8 cellular contexts compared by ENCODE assay signal in genomic region chr7:151082151-151083070, GRCh38. TPM values are rescaled to one million over a fixed set of nuclear protein-coding genes. Genes with fewer than 3 reads are reported as not detected.
DNase-seq lines count a peak whose midpoint lies in the region; ATAC-seq and TF ChIP-seq lines count a peak whose summit lies in the region.

No MANE protein-coding gene starts in this region.

- CTCF ChIA-PET in CD8-positive, alpha-beta T cell (lab: Charles Lee): interaction anchor here (1.1 to 1.4 kb wide), 3 partner anchors 29 to 120 kb away, joined by 3 to 4 read pairs (median 4); no protein-coding TSS in a partner anchor
- CTCF ChIA-PET in OCI-LY7 (lab: Charles Lee; ENCODE audit: unreplicated experiment): interaction anchor here (1.1 kb wide), 1 partner anchor 11 kb away, joined by 3 read pairs; no protein-coding TSS in a partner anchor

- no peaks in the 10 kb centered on the region for H3K9me2 ChIP-seq in OCI-LY7 (ENCODE audit: insufficient read depth, low read length)

- H2AK5ac ChIP-seq in neuronal stem cell (ENCODE audit: low read depth, low read length): peak overlapping the region; percentile 98

- H4K8ac ChIP-seq in neuronal stem cell (ENCODE audit: low read depth, low read length): no peak overlapping the region

- no peak for DNase-seq in CD8-positive, alpha-beta T cell
- DNase-seq in OCI-LY7 (ENCODE audit: low spot score) (no peak), endothelial cell (ENCODE audit: low spot score) (no peak), neuronal stem cell (ENCODE audit: low spot score) (no peak), midbrain (lab: John Stamatoyannopoulos, UW) (no peak), activated gamma-delta T cell (lab: John Stamatoyannopoulos, UW) (no peak)

- H2BK5ac ChIP-seq in neuronal stem cell (ENCODE audit: low read length): peak overlapping the region; percentile 56

- peak overlapping the region; percentile 66; the same call in 1 of the 2 replicates for H2AFZ ChIP-seq in OCI-LY7 (ENCODE audit: low read length)
- peak overlapping the region; percentile 97 for H2AFZ ChIP-seq in neuronal stem cell (ENCODE audit: low read length)

- H3K9me3 Mint-ChIP-seq in CD8-positive, alpha-beta T cell: no peaks in the 10 kb centered on the region
- H3K9me3 Mint-ChIP-seq in endothelial cell (ENCODE audit: unreplicated experiment): no peaks in the 10 kb centered on the region

- H4K20me1 ChIP-seq in OCI-LY7 (ENCODE audit: insufficient read depth, low read length): no peaks in the 10 kb centered on the region

- H3K36me3 ChIP-seq in CD8-positive, alpha-beta T cell (ENCODE audit: insufficient read depth, low read length): no peaks in the 10 kb centered on the region
- H3K36me3 ChIP-seq in OCI-LY7 (ENCODE audit: insufficient read depth, low read length): peaks cover 26% of the 10 kb centered on the region
- peaks cover 4 to 27% of the 10 kb centered on the region in 2 donors for H3K36me3 ChIP-seq in neuronal stem cell (replicated peaks in 1 of 2; ENCODE audit: control insufficient read depth in 2 of 2, insufficient read depth in 2 of 2, low read length in 2 of 2)

- peak overlapping the region; percentile 54 for H2BK12ac ChIP-seq in neuronal stem cell (ENCODE audit: low read length)

- no CpG with 5 or more reads among the region's 42 CpGs for WGBS in neuronal stem cell (ENCODE audit: extremely low coverage in 2 of 2, insufficient read length in 2 of 2, insufficient replicate concordance in 1 of 2), 2 donors

- H3K23ac ChIP-seq in neuronal stem cell (ENCODE audit: low read depth, low read length, poor library complexity): peak overlapping the region; percentile 94

- no peak for ATAC-seq in CD8-positive, alpha-beta T cell
- no peak for ATAC-seq in HG02588 (IDR thresholded peaks at IDR 0.05; ENCODE audit: unreplicated experiment)
- ATAC-seq in GM18511 (IDR thresholded peaks at IDR 0.05; ENCODE audit: unreplicated experiment): no peak

- peak overlapping the region; percentile 83 for H3K27ac ChIP-seq in CD8-positive, alpha-beta T cell (ENCODE audit: low read depth, low read length)
- peak overlapping the region; percentile 72 for H3K27ac ChIP-seq in OCI-LY7 (ENCODE audit: low read depth, low read length, poor library complexity, severe bottlenecking)
- no peak overlapping the region for H3K27ac ChIP-seq in neuronal stem cell (replicated peaks; ENCODE audit: low read length)

- peak overlapping the region; percentile 80 for H3K9ac ChIP-seq in neuronal stem cell (ENCODE audit: low read depth, low read length, poor library complexity)

- peak overlapping the region; percentile 88 for H2BK15ac ChIP-seq in neuronal stem cell (ENCODE audit: low read length)

- BruUV-seq in OCI-LY7 (replicated peaks; lab: Mats Ljungman, UMichigan): no TSS peak

- peaks cover 60% of the 10 kb centered on the region for H3K4me1 ChIP-seq in CD8-positive, alpha-beta T cell (ENCODE audit: insufficient read depth, low read length)
- peaks cover 57% of the 10 kb centered on the region for H3K4me1 ChIP-seq in OCI-LY7 (ENCODE audit: insufficient read depth, low read length, poor library complexity, severe bottlenecking)
- H3K4me1 ChIP-seq in neuronal stem cell (ENCODE audit: control insufficient read depth in 2 of 2, insufficient read depth in 1 of 2, low read depth in 1 of 2, low read length in 2 of 2): peaks cover 28 to 38% of the 10 kb centered on the region in 2 donors

- peak overlapping the region; percentile 83 for H3K4me3 Mint-ChIP-seq in CD8-positive, alpha-beta T cell
- H3K4me3 Mint-ChIP-seq in endothelial cell (ENCODE audit: unreplicated experiment): peak overlapping the region; percentile 98

- intact Hi-C loops in CD8-positive, alpha-beta T cell (cut with DNase I, micrococcal nuclease): loop anchor here (1.0 to 10.0 kb wide), 9 partner anchors 24 to 1585 kb away; partner anchors contain the start of genes ABCB8 (in 1 of the 2), CHPF2 (in 1 of the 2), KCNH2 (in 1 of the 2) and ZNF467 (in 1 of the 2)
- intact Hi-C loops in OCI-LY7 (cut with micrococcal nuclease; ENCODE audit: unreplicated experiment): loop anchor here (5.0 to 10.0 kb wide), 3 partner anchors 108 to 188 kb away; partner anchors contain the start of genes ABCF2 and KCNH2

- peak overlapping the region; percentile 82 for H3K4me3 ChIP-seq in CD8-positive, alpha-beta T cell (ENCODE audit: low read depth, low read length)
- H3K4me3 ChIP-seq in OCI-LY7 (ENCODE audit: low read depth, low read length, poor library complexity, severe bottlenecking) (peak overlapping the region; percentile 91), neuronal stem cell (ENCODE audit: low read length in 2 of 2) (peak overlapping the region; percentile 84 to 99)

- H3K4me2 ChIP-seq in OCI-LY7 (ENCODE audit: low read length) (peak overlapping the region; percentile 100), neuronal stem cell (ENCODE audit: insufficient read depth, low read length, poor library complexity, severe bottlenecking) (peak overlapping the region; percentile 92)

- peaks cover 8% of the 10 kb centered on the region for H3K36me3 Mint-ChIP-seq in CD8-positive, alpha-beta T cell
- H3K36me3 Mint-ChIP-seq in endothelial cell (ENCODE audit: low read depth, unreplicated experiment): peaks cover 7% of the 10 kb centered on the region

- no peaks in the 10 kb centered on the region for H3K27me3 ChIP-seq in CD8-positive, alpha-beta T cell (ENCODE audit: insufficient read depth, low read length)
- H3K27me3 ChIP-seq in neuronal stem cell (ENCODE audit: control insufficient read depth in 3 of 3, insufficient read depth in 3 of 3, low read depth in 1 of 3, low read length in 3 of 3): peaks cover 0 to 2% (median 0%) of the 10 kb centered on the region in 3 experiments

- H3K79me2 ChIP-seq in OCI-LY7 (ENCODE audit: insufficient read depth, low read depth, low read length): peaks cover 28% of the 10 kb centered on the region

- H3K27ac Mint-ChIP-seq in CD8-positive, alpha-beta T cell: peak overlapping the region; percentile 88
- peak overlapping the region; percentile 57 for H3K27ac Mint-ChIP-seq in endothelial cell (ENCODE audit: unreplicated experiment)

- no peak for TF ChIP-seq CTCF in CD8-positive, alpha-beta T cell (IDR thresholded peaks at IDR 0.05)
- no peak for TF ChIP-seq CTCF in OCI-LY7 (conservative IDR thresholded peaks at IDR 0.05; ENCODE audit: low read length)
- no peak for TF ChIP-seq CTCF in endothelial cell (IDR thresholded peaks at IDR 0.05; ENCODE audit: unreplicated experiment)

- H3K14ac ChIP-seq in neuronal stem cell (ENCODE audit: low read length): peak overlapping the region; percentile 7

- H3K9me3 ChIP-seq in CD8-positive, alpha-beta T cell (ENCODE audit: low read length): no peaks in the 10 kb centered on the region
- H3K9me3 ChIP-seq in OCI-LY7 (ENCODE audit: low read length): no peaks in the 10 kb centered on the region
- peaks cover 0 to 3% of the 10 kb centered on the region in 2 donors for H3K9me3 ChIP-seq in neuronal stem cell (replicated peaks in 1 of 2; ENCODE audit: control insufficient read depth in 2 of 2, insufficient read depth in 1 of 2, low read depth in 1 of 2, low read length in 2 of 2)

- peaks cover 19% of the 10 kb centered on the region for H3K79me1 ChIP-seq in neuronal stem cell (ENCODE audit: low read depth, low read length)

- no peak overlapping the region for H4K91ac ChIP-seq in neuronal stem cell (ENCODE audit: low read depth, low read length, poor library complexity)

- POLR2A ChIA-PET in CD8-positive, alpha-beta T cell (lab: Charles Lee): interaction anchor here (0.7 to 1.1 kb wide), 2 partner anchors 35 to 54 kb away, joined by 3 to 4 read pairs; partner anchors contain the start of gene ABCB8
- POLR2A ChIA-PET in OCI-LY7 (lab: Charles Lee): no interaction called here

- peak overlapping the region; percentile 93 for H3K18ac ChIP-seq in neuronal stem cell (ENCODE audit: low read length)

- peaks cover 12% of the 10 kb centered on the region for H3K27me3 Mint-ChIP-seq in CD8-positive, alpha-beta T cell (ENCODE audit: low read depth)
- peaks cover 14% of the 10 kb centered on the region for H3K27me3 Mint-ChIP-seq in endothelial cell (ENCODE audit: unreplicated experiment)

- H2BK120ac ChIP-seq in neuronal stem cell (ENCODE audit: low read depth, low read length): peak overlapping the region; percentile 76

- H3K4me1 Mint-ChIP-seq in CD8-positive, alpha-beta T cell (ENCODE audit: low read depth): peaks cover 51% of the 10 kb centered on the region
- H3K4me1 Mint-ChIP-seq in endothelial cell (ENCODE audit: unreplicated experiment): peaks cover 31% of the 10 kb centered on the region

- no peak overlapping the region for H3K4ac ChIP-seq in neuronal stem cell (ENCODE audit: low read length)

RNA-seq across cellular contexts. Expression of gene TMUB1, which starts 0.9 kb away (rescaled TPM):
- total RNA-seq in CD8-positive, alpha-beta T cell: 10 to 100 TPM; 42.3 to 44.6 TPM
- total RNA-seq in OCI-LY7 (2014; rRNA removed; shearing (Covaris generic)): 38.6 and 56.0 TPM in 2 replicates
- total RNA-seq in OCI-LY7 (2022): 53.2 and 59.6 TPM in 2 replicates
- total RNA-seq in endothelial cell (ENCODE audit: unreplicated experiment): 40.8 TPM
- 45.7 TPM for polyA plus RNA-seq in neuronal stem cell (2013, experiment 1 of 2)
- polyA plus RNA-seq in neuronal stem cell (2013, experiment 2 of 2): 44.8 TPM

RNA-seq across cellular contexts. Expression of gene FASTK, which starts 1.8 kb away (rescaled TPM):
- 10 to 100 TPM; 56.3 to 62.9 TPM for total RNA-seq in CD8-positive, alpha-beta T cell
- total RNA-seq in OCI-LY7 (2014; rRNA removed; shearing (Covaris generic)): 114 and 118 TPM in 2 replicates
- 87.7 and 90.5 TPM in 2 replicates for total RNA-seq in OCI-LY7 (2022)
- total RNA-seq in endothelial cell (ENCODE audit: unreplicated experiment): 68.0 TPM
- 40.4 TPM for polyA plus RNA-seq in neuronal stem cell (2013, experiment 1 of 2)
- 40.8 TPM for polyA plus RNA-seq in neuronal stem cell (2013, experiment 2 of 2)

RNA-seq across cellular contexts. Expression of gene AGAP3, which starts 3.9 kb away (rescaled TPM):
- 10 to 100 TPM; 35.0 to 36.6 TPM for total RNA-seq in CD8-positive, alpha-beta T cell
- 4.4 and 4.8 TPM in 2 replicates for total RNA-seq in OCI-LY7 (2014; rRNA removed; shearing (Covaris generic))
- total RNA-seq in OCI-LY7 (2022): 23.1 and 30.9 TPM in 2 replicates
- 206 TPM for total RNA-seq in endothelial cell (ENCODE audit: unreplicated experiment)
- polyA plus RNA-seq in neuronal stem cell (2013, experiment 1 of 2): 45.7 TPM
- 45.5 TPM for polyA plus RNA-seq in neuronal stem cell (2013, experiment 2 of 2)

RNA-seq across cellular contexts. Expression of gene SLC4A2, which starts 23.0 kb away (rescaled TPM):
- total RNA-seq in CD8-positive, alpha-beta T cell: 10 to 100 TPM; 25.5 to 29.1 TPM
- total RNA-seq in OCI-LY7 (2014; rRNA removed; shearing (Covaris generic)): 64.2 and 112 TPM in 2 replicates
- total RNA-seq in OCI-LY7 (2022) (81.4 and 86.0 TPM in 2 replicates), endothelial cell (ENCODE audit: unreplicated experiment) (115 TPM)
- 47.2 TPM for polyA plus RNA-seq in neuronal stem cell (2013, experiment 1 of 2)
- polyA plus RNA-seq in neuronal stem cell (2013, experiment 2 of 2): 44.5 TPM

RNA-seq across cellular contexts. Expression of gene CDK5, which starts 24.7 kb away (rescaled TPM):
- 1 to 10 TPM; 1.9 to 2.7 TPM for total RNA-seq in CD8-positive, alpha-beta T cell
- total RNA-seq in OCI-LY7 (2014; rRNA removed; shearing (Covaris generic)): 30.9 and 35.2 TPM in 2 replicates
- total RNA-seq in OCI-LY7 (2022) (23.1 and 23.7 TPM in 2 replicates), endothelial cell (ENCODE audit: unreplicated experiment) (26.7 TPM)
- 14.1 TPM for polyA plus RNA-seq in neuronal stem cell (2013, experiment 1 of 2)
- polyA plus RNA-seq in neuronal stem cell (2013, experiment 2 of 2): 13.9 TPM
